ENCODE assay signal across 20 cellular contexts in genomic region chr5:172499287-172499686, GRCh38.
"Had no signal": no experiment of that assay in that cellular context is flagged by ENCODE, and none has a peak within 500 bp of the region (broad histone marks: within the 10 kb centered on the region; RNA-seq: fewer than 3 reads in every experiment).

No MANE protein-coding gene starts in this region.

- H3K9me3 ChIP-seq: adrenal gland, breast epithelium, SJCRH30, upper lobe of left lung had no signal

- DNase-seq: activated CD4-positive, alpha-beta T cell treated with anti-CD3 and anti-CD28 coated beads, Interleukin-2, amount 10 ng/mL, durations not matched to agents 24 days and 14 days; activated naive CD4-positive, alpha-beta T cell treated with anti-CD3 and anti-CD28 coated beads, Interleukin-2, amount 10 ng/mL, durations not matched to agents 7 days and 5 days; cerebellar nuclear complex; dermis blood vessel endothelial cell; effector memory CD4-positive, alpha-beta T cell; mesendoderm; nucleus accumbens; posterior cingulate gyrus; SJCRH30; small intestine; stimulated activated CD4-positive, alpha-beta T cell treated with anti-CD3 and anti-CD28 coated beads, Interleukin-15, amount 100 ng/mL, for 24 hours; stimulated activated CD4-positive, alpha-beta T cell treated with anti-CD3 and anti-CD28 coated beads, Interleukin-2, amount 100 ng/mL, for 48 hours; upper lobe of left lung had no signal

- H3K4me3 ChIP-seq: adrenal gland, breast epithelium, SJCRH30, upper lobe of left lung had no signal

- ATAC-seq: activated T-helper 17 cell treated with anti-CD3 and anti-CD28 coated beads, Interleukin-2, amount 50 U/mL, for 72 hours; stimulated activated naive CD8-positive, alpha-beta T cell treated with anti-CD3 and anti-CD28 coated beads, Interleukin-15, amount 100 ng/mL, for 72 hours had no signal

- H3K27me3 ChIP-seq: adrenal gland, breast epithelium, SJCRH30, upper lobe of left lung had no signal

- H3K4me3 Mint-ChIP-seq: activated CD4-positive, alpha-beta T cell treated with anti-CD3 and anti-CD28 coated beads, Interleukin-2, amount 10 ng/mL, durations not matched to agents 24 days and 14 days; activated naive CD4-positive, alpha-beta T cell treated with anti-CD3 and anti-CD28 coated beads, Interleukin-2, amount 10 ng/mL, durations not matched to agents 7 days and 5 days; activated T-helper 17 cell treated with anti-CD3 and anti-CD28 coated beads, Interleukin-2, amount 50 U/mL, for 72 hours; nephron; stimulated activated naive CD8-positive, alpha-beta T cell treated with anti-CD3 and anti-CD28 coated beads, Interleukin-15, amount 100 ng/mL, for 72 hours; T-helper 1 cell treated with Interleukin-12 subunit alpha and Interleukin-12 subunit beta and Interleukin-4 antibody, amounts not matched to agents 30 μg/mL and 1 μg/mL, for 36 hours had no signal

- H3K36me3 Mint-ChIP-seq: activated naive CD4-positive, alpha-beta T cell treated with anti-CD3 and anti-CD28 coated beads, Interleukin-2, amount 10 ng/mL, durations not matched to agents 7 days and 5 days; immature natural killer cell had no signal

- H3K36me3 ChIP-seq: adrenal gland, breast epithelium, SJCRH30, upper lobe of left lung had no signal

- H3K27ac ChIP-seq: adrenal gland, breast epithelium, SJCRH30, upper lobe of left lung had no signal

- H3K4me1 Mint-ChIP-seq: activated CD4-positive, alpha-beta T cell treated with anti-CD3 and anti-CD28 coated beads, Interleukin-2, amount 10 ng/mL, durations not matched to agents 24 days and 14 days; activated naive CD4-positive, alpha-beta T cell treated with anti-CD3 and anti-CD28 coated beads, Interleukin-2, amount 10 ng/mL, durations not matched to agents 7 days and 5 days; activated T-helper 17 cell treated with anti-CD3 and anti-CD28 coated beads, Interleukin-2, amount 50 U/mL, for 72 hours; stimulated activated naive CD8-positive, alpha-beta T cell treated with anti-CD3 and anti-CD28 coated beads, Interleukin-15, amount 100 ng/mL, for 72 hours had no signal

- H3K4me1 ChIP-seq: breast epithelium had no signal

- H3K27ac Mint-ChIP-seq: activated CD4-positive, alpha-beta T cell treated with anti-CD3 and anti-CD28 coated beads, Interleukin-2, amount 10 ng/mL, durations not matched to agents 24 days and 14 days; activated naive CD4-positive, alpha-beta T cell treated with anti-CD3 and anti-CD28 coated beads, Interleukin-2, amount 10 ng/mL, durations not matched to agents 7 days and 5 days; activated T-helper 17 cell treated with anti-CD3 and anti-CD28 coated beads, Interleukin-2, amount 50 U/mL, for 72 hours; immature natural killer cell; nephron; stimulated activated naive CD8-positive, alpha-beta T cell treated with anti-CD3 and anti-CD28 coated beads, Interleukin-15, amount 100 ng/mL, for 72 hours; T-helper 1 cell treated with Interleukin-12 subunit alpha and Interleukin-12 subunit beta and Interleukin-4 antibody, amounts not matched to agents 30 μg/mL and 1 μg/mL, for 36 hours had no signal

- H3K9me3 Mint-ChIP-seq: activated CD4-positive, alpha-beta T cell treated with anti-CD3 and anti-CD28 coated beads, Interleukin-2, amount 10 ng/mL, durations not matched to agents 24 days and 14 days; activated naive CD4-positive, alpha-beta T cell treated with anti-CD3 and anti-CD28 coated beads, Interleukin-2, amount 10 ng/mL, durations not matched to agents 7 days and 5 days; activated T-helper 17 cell treated with anti-CD3 and anti-CD28 coated beads, Interleukin-2, amount 50 U/mL, for 72 hours; immature natural killer cell; nephron; stimulated activated naive CD8-positive, alpha-beta T cell treated with anti-CD3 and anti-CD28 coated beads, Interleukin-15, amount 100 ng/mL, for 72 hours; T-helper 1 cell treated with Interleukin-12 subunit alpha and Interleukin-12 subunit beta and Interleukin-4 antibody, amounts not matched to agents 30 μg/mL and 1 μg/mL, for 36 hours had no signal
